ENCODE assay signal across 14 cellular contexts in genomic region chr19:1395194-1396018, GRCh38. TPM values are rescaled to one million over a fixed set of nuclear protein-coding genes. Genes with fewer than 3 reads are reported as not detected.
DNase-seq lines count a peak whose midpoint lies in the region; ATAC-seq, FAIRE-seq and TF ChIP-seq lines count a peak whose summit lies in the region.
"Had no signal": no experiment of that assay in that cellular context is flagged by ENCODE, and none has a peak within 500 bp of the region (broad histone marks: within the 10 kb centered on the region; RNA-seq: fewer than 3 reads in every experiment).

No MANE protein-coding gene starts in this region.

- ATAC-seq in IMR-90 (ENCODE audit: low read depth) (no peak), GM12878 (no peak)
- no peak for ATAC-seq in activated CD8-positive, alpha-beta T cell treated with anti-CD3 and anti-CD28 coated beads for 36 hours
- ATAC-seq: left lung had no signal

- H2BK5ac ChIP-seq in IMR-90 (ENCODE audit: low read depth, low read length, poor library complexity, severe bottlenecking) = no peak overlapping the region

- TF ChIP-seq RAD21 in IMR-90 (IDR thresholded peaks at IDR 0.05; ENCODE audit: low read length) (no peak), GM12878 (IDR thresholded peaks at IDR 0.05; ENCODE audit: insufficient read depth, low read depth, low read length) (no peak)

- no peaks in the 10 kb centered on the region for H3K9me3 ChIP-seq in IMR-90 (ENCODE audit: control insufficient read depth, insufficient read depth, low read length)
- no peaks in the 10 kb centered on the region for H3K9me3 ChIP-seq in GM12878 (replicated peaks; ENCODE audit: control insufficient read depth, insufficient read depth, low read length)
- H3K9me3 ChIP-seq in neural progenitor cell (ENCODE audit: low read depth) = no peaks in the 10 kb centered on the region
- H3K9me3 ChIP-seq: left lung had no signal

- H4K20me1 ChIP-seq in IMR-90 (ENCODE audit: insufficient read depth, low read length) (no peaks in the 10 kb centered on the region), GM12878 (ENCODE audit: control insufficient read depth, insufficient read depth) (no peaks in the 10 kb centered on the region), neural progenitor cell (ENCODE audit: low read depth) (peaks cover 24% of the 10 kb centered on the region)

- H3K9ac ChIP-seq in IMR-90 (ENCODE audit: low read depth, low read length) (no peak overlapping the region), GM12878 (ENCODE audit: control insufficient read depth, insufficient read depth, low read length) (no peak overlapping the region), neural progenitor cell (peak overlapping the region; percentile 32)
- H3K9ac ChIP-seq: KMS-11 had no signal

- CTCF ChIA-PET in IMR-90 (lab: Yijun Ruan, JAX) (no interaction called here), GM12878 (lab: Yijun Ruan, JAX) (no interaction called here)
- CTCF ChIA-PET in activated naive CD4-positive, alpha-beta T cell treated with anti-CD3 and anti-CD28 coated beads for 36 hours (lab: Charles Lee) = no interaction called here
- CTCF ChIA-PET in activated CD8-positive, alpha-beta T cell treated with anti-CD3 and anti-CD28 coated beads for 36 hours (lab: Charles Lee) = no interaction called here

- H3K4me2 ChIP-seq in IMR-90 (ENCODE audit: low read depth, low read length) (no peak overlapping the region), GM12878 (ENCODE audit: control insufficient read depth, insufficient read depth) (no peak overlapping the region), neural progenitor cell (no peak overlapping the region)
- H3K4me2 ChIP-seq: KMS-11 had no signal

- TF ChIP-seq CTCF in IMR-90 (conservative IDR thresholded peaks at IDR 0.05; ENCODE audit: low read depth, low read length) = no peak
- no peak for TF ChIP-seq CTCF in GM12878 (IDR thresholded peaks at IDR 0.05 in 2 of 3, conservative IDR thresholded peaks at IDR 0.05 in 1 of 3; ENCODE audit: control insufficient read depth in 2 of 3, extremely low read depth in 1 of 3, insufficient read depth in 1 of 3, low read depth in 3 of 3, low read length in 3 of 3)
- TF ChIP-seq CTCF in neural progenitor cell (IDR thresholded peaks at IDR 0.05) = no peak
- no peak for TF ChIP-seq CTCF in activated CD8-positive, alpha-beta T cell treated with anti-CD3 and anti-CD28 coated beads for 36 hours (IDR thresholded peaks at IDR 0.05)

- H3K4me3 ChIP-seq in IMR-90 (ENCODE audit: insufficient read depth, low read depth, low read length) (no peak overlapping the region), GM12878 (no peak overlapping the region), neural progenitor cell (no peak overlapping the region)
- H3K4me3 ChIP-seq: left lung had no signal

- H3K4me1 Mint-ChIP-seq in neural progenitor cell = peaks cover 2% of the 10 kb centered on the region
- peaks cover 8% of the 10 kb centered on the region for H3K4me1 Mint-ChIP-seq in activated naive CD4-positive, alpha-beta T cell treated with anti-CD3 and anti-CD28 coated beads for 36 hours (ENCODE audit: low read depth)
- peaks cover 13% of the 10 kb centered on the region for H3K4me1 Mint-ChIP-seq in activated CD8-positive, alpha-beta T cell treated with anti-CD3 and anti-CD28 coated beads for 36 hours (ENCODE audit: low read depth)

- no peak overlapping the region for H2BK120ac ChIP-seq in IMR-90 (ENCODE audit: low read depth, low read length)

- H3K27me3 ChIP-seq in IMR-90 (ENCODE audit: control insufficient read depth, insufficient read depth, low read length) = no peaks in the 10 kb centered on the region
- H3K27me3 ChIP-seq in GM12878 (replicated peaks in 1 of 2; ENCODE audit: control insufficient read depth in 2 of 2, insufficient read depth in 2 of 2, low read length in 1 of 2) = no peaks in the 10 kb centered on the region
- H3K27me3 ChIP-seq in neural progenitor cell = no peaks in the 10 kb centered on the region

- H2BK15ac ChIP-seq in IMR-90 (ENCODE audit: low read depth, low read length) = no peak overlapping the region

- WGBS in IMR-90 (ENCODE audit: extremely low coverage in 2 of 2, insufficient read length in 1 of 2), 2 experiments = 87% methylated on average over 11 of the region's 52 CpGs; no CpG with 5 or more reads in 1 of the 2 experiments
- WGBS in GM12878 (ENCODE audit: insufficient coverage, insufficient replicate concordance, low lambda C conversion rate, missing lambda C conversion rate) = 94% methylated on average over 42 of the region's 52 CpGs

- H3K36me3 ChIP-seq in IMR-90 (ENCODE audit: control insufficient read depth, insufficient read depth, low read length) (peaks cover 17% of the 10 kb centered on the region), GM12878 (ENCODE audit: control insufficient read depth in 2 of 2, insufficient read depth in 2 of 2, low read length in 1 of 2) (peaks cover 0 to 1% of the 10 kb centered on the region in 2 experiments), neural progenitor cell (no peaks in the 10 kb centered on the region)

- H3K36me3 Mint-ChIP-seq in neural progenitor cell = peaks cover 7% of the 10 kb centered on the region
- peaks cover 7% of the 10 kb centered on the region for H3K36me3 Mint-ChIP-seq in activated naive CD4-positive, alpha-beta T cell treated with anti-CD3 and anti-CD28 coated beads for 36 hours (ENCODE audit: low read depth)
- H3K36me3 Mint-ChIP-seq in activated CD8-positive, alpha-beta T cell treated with anti-CD3 and anti-CD28 coated beads for 36 hours (ENCODE audit: low read depth) = peaks cover 7% of the 10 kb centered on the region

- POLR2A ChIA-PET in IMR-90 (lab: Charles Lee; ENCODE audit: unreplicated experiment) (no interaction called here), GM12878 (lab: Charles Lee) (no interaction called here)
- POLR2A ChIA-PET in activated CD8-positive, alpha-beta T cell treated with anti-CD3 and anti-CD28 coated beads for 36 hours (lab: Charles Lee) = interaction anchor here (1.3 kb wide), 1 partner anchor 10 kb away, joined by 6 read pairs; no protein-coding TSS in a partner anchor

- H3F3A ChIP-seq in neural progenitor cell (ENCODE audit: low read depth) = no peaks in the 10 kb centered on the region

- RAD21 ChIA-PET in GM12878 (lab: Charles Lee; ENCODE audit: unreplicated experiment) = no interaction called here

- H3K4ac ChIP-seq in IMR-90 (ENCODE audit: low read depth, low read length) = no peak overlapping the region

- H3K79me1 ChIP-seq in IMR-90 (ENCODE audit: low read depth in 1 of 2, low read length in 2 of 2) = peaks cover 0 to 4% of the 10 kb centered on the region in 2 experiments; a peak in 3 of 4 replicates

- H3K27ac ChIP-seq in IMR-90 (ENCODE audit: insufficient read depth, low read length) = no peak overlapping the region
- no peak overlapping the region for H3K27ac ChIP-seq in GM12878 (ENCODE audit: control insufficient read depth, insufficient read depth)
- no peak overlapping the region for H3K27ac ChIP-seq in neural progenitor cell
- H3K27ac ChIP-seq: KMS-11, left lung had no signal

- H2BK20ac ChIP-seq in IMR-90 (ENCODE audit: low read depth, low read length) = no peak overlapping the region

- H2AK9ac ChIP-seq in IMR-90 (replicated peaks; ENCODE audit: low read depth, low read length, poor library complexity) = peak overlapping the region; percentile 16

- H4K5ac ChIP-seq in IMR-90 (ENCODE audit: low read depth, low read length) = no peak overlapping the region

- H2AFZ ChIP-seq in IMR-90 (replicated peaks; ENCODE audit: low read length, poor library complexity) (no peak overlapping the region), GM12878 (ENCODE audit: control insufficient read depth, low read depth, low read length) (no peak overlapping the region), neural progenitor cell (replicated peaks) (no peak overlapping the region)

- H3K27me3 Mint-ChIP-seq in neural progenitor cell (ENCODE audit: insufficient read depth, low read depth) = peaks cover 2% of the 10 kb centered on the region
- H3K27me3 Mint-ChIP-seq in activated naive CD4-positive, alpha-beta T cell treated with anti-CD3 and anti-CD28 coated beads for 36 hours (ENCODE audit: low read depth) = no peaks in the 10 kb centered on the region
- H3K27me3 Mint-ChIP-seq in activated CD8-positive, alpha-beta T cell treated with anti-CD3 and anti-CD28 coated beads for 36 hours = no peaks in the 10 kb centered on the region

- SMC1A ChIA-PET in GM12878 (lab: Charles Lee; ENCODE audit: uncharacterized antibody, unreplicated experiment) = no interaction called here

- TF ChIP-seq POLR2A in IMR-90 (IDR thresholded peaks at IDR 0.05; ENCODE audit: low read depth, low read length) = no peak
- peak; percentile 13; the same call in 1 of the 2 replicates for TF ChIP-seq POLR2A in GM12878 (IDR thresholded peaks at IDR 0.05; ENCODE audit: low read depth, low read length)

- no peaks in the 10 kb centered on the region for H3K9me1 ChIP-seq in IMR-90 (ENCODE audit: insufficient read depth, low read length)

- H3K4me3 Mint-ChIP-seq in neural progenitor cell = no peak overlapping the region
- no peak overlapping the region for H3K4me3 Mint-ChIP-seq in activated naive CD4-positive, alpha-beta T cell treated with anti-CD3 and anti-CD28 coated beads for 36 hours
- no peak overlapping the region for H3K4me3 Mint-ChIP-seq in activated CD8-positive, alpha-beta T cell treated with anti-CD3 and anti-CD28 coated beads for 36 hours

- no peak overlapping the region for H4K8ac ChIP-seq in IMR-90 (ENCODE audit: low read depth in 2 of 2, low read length in 2 of 2)

- H3K9me3 Mint-ChIP-seq in neural progenitor cell = no peaks in the 10 kb centered on the region
- H3K9me3 Mint-ChIP-seq in activated naive CD4-positive, alpha-beta T cell treated with anti-CD3 and anti-CD28 coated beads for 36 hours = no peaks in the 10 kb centered on the region
- H3K9me3 Mint-ChIP-seq in activated CD8-positive, alpha-beta T cell treated with anti-CD3 and anti-CD28 coated beads for 36 hours = no peaks in the 10 kb centered on the region

- no peak overlapping the region for H4K91ac ChIP-seq in IMR-90 (ENCODE audit: insufficient read depth, low read depth, low read length)

- no peak for TF ChIP-seq EP300 in GM12878 (IDR thresholded peaks at IDR 0.05; ENCODE audit: borderline replicate concordance in 1 of 2, control insufficient read depth in 1 of 2, low read depth in 2 of 2, low read length in 2 of 2)

- dilution Hi-C loops in IMR-90 (cut with HindIII; ENCODE audit: low sequenced_read_pairs, unreplicated experiment) = no loop called here

- H3K14ac ChIP-seq in IMR-90 (replicated peaks; ENCODE audit: low read depth, low read length) = no peak overlapping the region

- in situ Hi-C loops in IMR-90 (cut with MboI; ENCODE audit: low sequenced_read_pairs) (no loop called here), GM12878 (cut with MboI) (no loop called here)

- FAIRE-seq in GM12878 (lab: Jason Lieb, UNC) = no peak
- FAIRE-seq: colon had no signal

- BruUV-seq in IMR-90 (replicated peaks; lab: Mats Ljungman, UMichigan) (no TSS peak), GM12878 (replicated peaks; lab: Mats Ljungman, UMichigan) (no TSS peak)

- intact Hi-C loops in IMR-90 (cut with micrococcal nuclease) (no loop called here), GM12878 (cut with micrococcal nuclease; ENCODE audit: unreplicated experiment) (no loop called here)
- intact Hi-C loops in activated naive CD4-positive, alpha-beta T cell treated with anti-CD3 and anti-CD28 coated beads for 36 hours (cut with micrococcal nuclease) = no loop called here
- intact Hi-C loops in activated CD8-positive, alpha-beta T cell treated with anti-CD3 and anti-CD28 coated beads for 36 hours (cut with micrococcal nuclease) = no loop called here

- no peak overlapping the region for H3K23ac ChIP-seq in IMR-90 (ENCODE audit: low read depth, low read length)

- H3K56ac ChIP-seq in IMR-90 (ENCODE audit: extremely low read depth, insufficient read depth, low read length) = no peak overlapping the region

- DNase-seq in IMR-90 (no peak), GM12878 (ENCODE audit: low read depth, low spot score) (no peak), neural progenitor cell (ENCODE audit: low spot score) (no peak), RPMI8226 (no peak)
- DNase-seq in activated naive CD4-positive, alpha-beta T cell treated with anti-CD3 and anti-CD28 coated beads for 36 hours = no peak
- no peak for DNase-seq in activated CD8-positive, alpha-beta T cell treated with anti-CD3 and anti-CD28 coated beads for 36 hours
- DNase-seq: activated CD4-positive, alpha-beta T cell treated with anti-CD3 and anti-CD28 coated beads for 48 hours; activated T-cell treated with anti-CD3 and anti-CD28 coated beads, Interleukin-2, amount 50 U/mL, for 48 hours; NCI-H1436 treated with DMSO at 0.1 percent for 48 hours; NCI-H524 treated with DMSO at 0.1 percent for 48 hours; T-helper 2 cell had no signal

- H3K27ac Mint-ChIP-seq in neural progenitor cell = no peak overlapping the region
- no peak overlapping the region for H3K27ac Mint-ChIP-seq in activated naive CD4-positive, alpha-beta T cell treated with anti-CD3 and anti-CD28 coated beads for 36 hours
- no peak overlapping the region for H3K27ac Mint-ChIP-seq in activated CD8-positive, alpha-beta T cell treated with anti-CD3 and anti-CD28 coated beads for 36 hours

- no peak overlapping the region for H3K18ac ChIP-seq in IMR-90 (ENCODE audit: low read depth, low read length)

- H3K79me2 ChIP-seq in GM12878 (ENCODE audit: control insufficient read depth, insufficient read depth, low read length) = no peaks in the 10 kb centered on the region; the same call in 1 of the 2 replicates
- H3K79me2 ChIP-seq in neural progenitor cell (ENCODE audit: low read depth) = peaks cover under 1% of the 10 kb centered on the region

- H2AK5ac ChIP-seq in IMR-90 (ENCODE audit: low read depth, low read length) = no peak overlapping the region

- H3K4me1 ChIP-seq in IMR-90 (ENCODE audit: control insufficient read depth, insufficient read depth, low read length) (peaks cover 2% of the 10 kb centered on the region), GM12878 (ENCODE audit: control insufficient read depth, insufficient read depth, low read length) (no peaks in the 10 kb centered on the region), neural progenitor cell (no peaks in the 10 kb centered on the region)

RNA-seq across cellular contexts. Expression of gene GAMT, which starts 5.9 kb away (rescaled TPM):
- total RNA-seq in IMR-90 (2012; rRNA removed) (22.8 and 23.9 TPM in 2 replicates), GM12878 (2014; rRNA removed) (50.1 and 55.2 TPM in 2 replicates), GM12878 (2014; rRNA removed; fragmentation: Illumina TruSeq; extraction: Trizol) (22.5 and 24.9 TPM in 2 replicates), GM12878 (2021) (49.1 and 52.0 TPM in 2 replicates), neural progenitor cell (ENCODE audit: low replicate concordance) (13.8 and 53.7 TPM in 2 replicates)
- polyA plus RNA-seq in IMR-90 (2012; rRNA removed) (51.8 and 63.6 TPM in 2 replicates), GM12878 (2011; rRNA removed) (4.7 and 13.0 TPM in 2 replicates), GM12878 (2014; fragmentation: Illumina TruSeq; extraction: Trizol) (8.3 and 28.5 TPM in 2 replicates), GM12878 (2014; fragmentation: Nextera tagmentation; extraction: Ambion mirVana) (1 to 10 TPM; 1.6 to 5.6 TPM), GM12878 (2014; rRNA removed) (56.0 and 65.8 TPM in 2 replicates), GM12878 (2016; fragmentation: Nextera tagmentation; extraction: Ambion mirVana) (100 to 1,000 TPM; 122 to 131 TPM)
- polyA plus RNA-seq in IMR-90 (2012; cell fraction: cytosol; rRNA removed) = 37.4 and 106 TPM in 2 replicates
- 22.7 and 61.5 TPM in 2 replicates for polyA plus RNA-seq in IMR-90 (2012; cell fraction: nucleus; rRNA removed; ENCODE audit: low replicate concordance)
- 6.5 and 6.7 TPM in 2 replicates for total RNA-seq in GM12878 (2013; cell fraction: nucleolus; rRNA removed)
- polyA plus RNA-seq in GM12878 (2011; ENCODE audit: low read depth) = 9.2 TPM
- 13.6 and 22.1 TPM in 2 replicates for polyA plus RNA-seq in GM12878 (2011; cell fraction: cytosol; rRNA removed)
- 11.4 and 12.7 TPM in 2 replicates for polyA plus RNA-seq in GM12878 (2011; cell fraction: nucleus; rRNA removed)
- polyA plus RNA-seq in GM12878 (2012) = 28.9 and 29.0 TPM in 2 replicates
- 4.2 and 10.8 TPM in 2 replicates for polyA minus RNA-seq in GM12878 (2011; rRNA and poly(A)+ RNA removed)
- 4.5 and 11.0 TPM in 2 replicates for polyA minus RNA-seq in GM12878 (2011; cell fraction: cytosol; rRNA and poly(A)+ RNA removed)
- polyA minus RNA-seq in GM12878 (2011; cell fraction: nucleus; rRNA and poly(A)+ RNA removed) = 2.1 and 5.4 TPM in 2 replicates
- total RNA-seq in activated naive CD4-positive, alpha-beta T cell treated with anti-CD3 and anti-CD28 coated beads for 36 hours = 10 to 100 TPM; 23.5 to 25.0 TPM
- 10 to 100 TPM; 27.8 to 29.5 TPM for total RNA-seq in activated CD8-positive, alpha-beta T cell treated with anti-CD3 and anti-CD28 coated beads for 36 hours

RNA-seq across cellular contexts. Expression of gene NDUFS7, which starts 11.7 kb away (rescaled TPM):
- total RNA-seq in IMR-90 (2012; rRNA removed) (60.8 and 64.7 TPM in 2 replicates), GM12878 (2014; rRNA removed) (107 and 143 TPM in 2 replicates), GM12878 (2014; rRNA removed; fragmentation: Illumina TruSeq; extraction: Trizol) (18.5 and 24.1 TPM in 2 replicates), GM12878 (2021) (136 and 143 TPM in 2 replicates), neural progenitor cell (ENCODE audit: low replicate concordance) (15.4 and 69.3 TPM in 2 replicates)
- polyA plus RNA-seq in IMR-90 (2012; rRNA removed) (136 and 167 TPM in 2 replicates), GM12878 (2011; rRNA removed) (12.1 and 43.0 TPM in 2 replicates), GM12878 (2014; fragmentation: Illumina TruSeq; extraction: Trizol) (1.5 and 5.1 TPM in 2 replicates), GM12878 (2014; fragmentation: Nextera tagmentation; extraction: Ambion mirVana) (10 to 100 TPM; 10.6 to 39.4 TPM), GM12878 (2014; rRNA removed) (166 and 177 TPM in 2 replicates), GM12878 (2016; fragmentation: Nextera tagmentation; extraction: Ambion mirVana) (100 to 1,000 TPM; 261 to 282 TPM)
- polyA plus RNA-seq in IMR-90 (2012; cell fraction: cytosol; rRNA removed) = 283 and 387 TPM in 2 replicates
- polyA plus RNA-seq in IMR-90 (2012; cell fraction: nucleus; rRNA removed; ENCODE audit: low replicate concordance) = 76.0 and 256 TPM in 2 replicates
- 50.2 and 65.0 TPM in 2 replicates for total RNA-seq in GM12878 (2013; cell fraction: nucleolus; rRNA removed)
- polyA plus RNA-seq in GM12878 (2011; ENCODE audit: low read depth) = 16.9 TPM
- 127 and 227 TPM in 2 replicates for polyA plus RNA-seq in GM12878 (2011; cell fraction: cytosol; rRNA removed)
- polyA plus RNA-seq in GM12878 (2011; cell fraction: nucleus; rRNA removed) = 125 and 151 TPM in 2 replicates
- 64.7 and 88.4 TPM in 2 replicates for polyA plus RNA-seq in GM12878 (2012)
- polyA minus RNA-seq in GM12878 (2011; rRNA and poly(A)+ RNA removed) = 38.5 and 54.8 TPM in 2 replicates
- polyA minus RNA-seq in GM12878 (2011; cell fraction: cytosol; rRNA and poly(A)+ RNA removed) = 65.2 and 74.7 TPM in 2 replicates
- 16.3 and 29.0 TPM in 2 replicates for polyA minus RNA-seq in GM12878 (2011; cell fraction: nucleus; rRNA and poly(A)+ RNA removed)
- total RNA-seq in activated naive CD4-positive, alpha-beta T cell treated with anti-CD3 and anti-CD28 coated beads for 36 hours = 100 to 1,000 TPM; 138 to 148 TPM
- 100 to 1,000 TPM; 113 to 120 TPM for total RNA-seq in activated CD8-positive, alpha-beta T cell treated with anti-CD3 and anti-CD28 coated beads for 36 hours

RNA-seq across cellular contexts. Expression of gene DAZAP1, which starts 12.0 kb away (rescaled TPM):
- 22.0 and 35.3 TPM in 2 replicates for total RNA-seq in IMR-90 (2012; rRNA removed)
- 62.8 and 63.6 TPM in 2 replicates for polyA plus RNA-seq in IMR-90 (2012; rRNA removed)
- polyA plus RNA-seq in IMR-90 (2012; cell fraction: cytosol; rRNA removed) = 32.2 and 39.6 TPM in 2 replicates
- 127 and 151 TPM in 2 replicates for polyA plus RNA-seq in IMR-90 (2012; cell fraction: nucleus; rRNA removed; ENCODE audit: low replicate concordance)
- total RNA-seq in GM12878 (2013; cell fraction: nucleolus; rRNA removed) = 111 and 128 TPM in 2 replicates
- 122 and 127 TPM in 2 replicates for total RNA-seq in GM12878 (2014; rRNA removed)
- total RNA-seq in GM12878 (2014; rRNA removed; fragmentation: Illumina TruSeq; extraction: Trizol) = 82.5 and 93.4 TPM in 2 replicates
- 223 and 240 TPM in 2 replicates for total RNA-seq in GM12878 (2021)
- polyA plus RNA-seq in GM12878 (2011; ENCODE audit: low read depth) = 23.5 TPM
- polyA plus RNA-seq in GM12878 (2011; rRNA removed) = 110 and 123 TPM in 2 replicates
- polyA plus RNA-seq in GM12878 (2011; cell fraction: cytosol; rRNA removed) = 47.6 and 72.8 TPM in 2 replicates
- polyA plus RNA-seq in GM12878 (2011; cell fraction: nucleus; rRNA removed) = 106 and 159 TPM in 2 replicates
- 71.1 and 77.1 TPM in 2 replicates for polyA plus RNA-seq in GM12878 (2012)
- polyA plus RNA-seq in GM12878 (2014; fragmentation: Illumina TruSeq; extraction: Trizol) = 69.0 and 91.2 TPM in 2 replicates
- polyA plus RNA-seq in GM12878 (2014; fragmentation: Nextera tagmentation; extraction: Ambion mirVana) = 10 to 100 TPM in 1 of 2 experiments, 1 to 10 TPM in 1; 9.9 to 27.7 TPM
- polyA plus RNA-seq in GM12878 (2014; rRNA removed) = 164 and 194 TPM in 2 replicates
- 10 to 100 TPM; 16.9 to 17.9 TPM for polyA plus RNA-seq in GM12878 (2016; fragmentation: Nextera tagmentation; extraction: Ambion mirVana)
- 27.9 and 29.7 TPM in 2 replicates for polyA minus RNA-seq in GM12878 (2011; rRNA and poly(A)+ RNA removed)
- 26.6 and 31.5 TPM in 2 replicates for polyA minus RNA-seq in GM12878 (2011; cell fraction: cytosol; rRNA and poly(A)+ RNA removed)
- polyA minus RNA-seq in GM12878 (2011; cell fraction: nucleus; rRNA and poly(A)+ RNA removed) = 17.4 and 38.3 TPM in 2 replicates
- 107 and 121 TPM in 2 replicates for total RNA-seq in neural progenitor cell (ENCODE audit: low replicate concordance)
- 100 to 1,000 TPM; 253 to 265 TPM for total RNA-seq in activated naive CD4-positive, alpha-beta T cell treated with anti-CD3 and anti-CD28 coated beads for 36 hours
- total RNA-seq in activated CD8-positive, alpha-beta T cell treated with anti-CD3 and anti-CD28 coated beads for 36 hours = 100 to 1,000 TPM; 263 to 283 TPM

RNA-seq across cellular contexts. Expression of gene RPS15, which starts 42.8 kb away (rescaled TPM):
- 834 and 1,179 TPM in 2 replicates for total RNA-seq in IMR-90 (2012; rRNA removed)
- 1,855 and 2,269 TPM in 2 replicates for polyA plus RNA-seq in IMR-90 (2012; rRNA removed)
- polyA plus RNA-seq in IMR-90 (2012; cell fraction: cytosol; rRNA removed) = 15,264 and 18,725 TPM in 2 replicates
- 1,510 and 3,480 TPM in 2 replicates for polyA plus RNA-seq in IMR-90 (2012; cell fraction: nucleus; rRNA removed; ENCODE audit: low replicate concordance)
- 239 and 289 TPM in 2 replicates for total RNA-seq in GM12878 (2013; cell fraction: nucleolus; rRNA removed)
- total RNA-seq in GM12878 (2014; rRNA removed) = 1,524 and 1,715 TPM in 2 replicates
- 972 and 1,030 TPM in 2 replicates for total RNA-seq in GM12878 (2014; rRNA removed; fragmentation: Illumina TruSeq; extraction: Trizol)
- total RNA-seq in GM12878 (2021) = 2,219 and 2,315 TPM in 2 replicates
- polyA plus RNA-seq in GM12878 (2011; ENCODE audit: low read depth) = 7,786 TPM
- polyA plus RNA-seq in GM12878 (2011; rRNA removed) = 524 and 1,111 TPM in 2 replicates
- polyA plus RNA-seq in GM12878 (2011; cell fraction: cytosol; rRNA removed) = 3,186 and 3,536 TPM in 2 replicates
- 1,362 and 1,364 TPM in 2 replicates for polyA plus RNA-seq in GM12878 (2011; cell fraction: nucleus; rRNA removed)
- polyA plus RNA-seq in GM12878 (2012) = 3,088 and 3,408 TPM in 2 replicates
- 209 and 786 TPM in 2 replicates for polyA plus RNA-seq in GM12878 (2014; fragmentation: Illumina TruSeq; extraction: Trizol)
- polyA plus RNA-seq in GM12878 (2014; fragmentation: Nextera tagmentation; extraction: Ambion mirVana) = 100 to 1,000 TPM; 559 to 717 TPM
- 3,158 and 3,344 TPM in 2 replicates for polyA plus RNA-seq in GM12878 (2014; rRNA removed)
- 1,000 to 10,000 TPM; 1,763 to 1,909 TPM for polyA plus RNA-seq in GM12878 (2016; fragmentation: Nextera tagmentation; extraction: Ambion mirVana)
- polyA minus RNA-seq in GM12878 (2011; rRNA and poly(A)+ RNA removed) = 256 and 857 TPM in 2 replicates
- polyA minus RNA-seq in GM12878 (2011; cell fraction: cytosol; rRNA and poly(A)+ RNA removed) = 796 and 851 TPM in 2 replicates
- 184 and 257 TPM in 2 replicates for polyA minus RNA-seq in GM12878 (2011; cell fraction: nucleus; rRNA and poly(A)+ RNA removed)
- 1,918 and 2,648 TPM in 2 replicates for total RNA-seq in neural progenitor cell (ENCODE audit: low replicate concordance)
- total RNA-seq in activated naive CD4-positive, alpha-beta T cell treated with anti-CD3 and anti-CD28 coated beads for 36 hours = 1,000 to 10,000 TPM; 1,902 to 1,906 TPM
- 1,000 to 10,000 TPM; 1,854 to 1,879 TPM for total RNA-seq in activated CD8-positive, alpha-beta T cell treated with anti-CD3 and anti-CD28 coated beads for 36 hours

RNA-seq across cellular contexts. Expression of gene APC2, which starts 54.5 kb away (rescaled TPM):
- total RNA-seq in IMR-90 (2012; rRNA removed) (0.28 and 0.36 TPM in 2 replicates), GM12878 (2014; rRNA removed) (under 0.01 and 0.11 TPM in 2 replicates), GM12878 (2014; rRNA removed; fragmentation: Illumina TruSeq; extraction: Trizol) (0.05 TPM in 1 of 2 replicates, not detected in the other), GM12878 (2021) (0.08 and 0.26 TPM in 2 replicates), neural progenitor cell (ENCODE audit: low replicate concordance) (1.3 and 12.2 TPM in 2 replicates)
- polyA plus RNA-seq in IMR-90 (2012; rRNA removed) (0.41 and 0.42 TPM in 2 replicates), GM12878 (2011; rRNA removed) (not detected in 2 replicates), GM12878 (2014; fragmentation: Illumina TruSeq; extraction: Trizol) (not detected in 2 replicates), GM12878 (2014; fragmentation: Nextera tagmentation; extraction: Ambion mirVana) (under 1 TPM in 1 of 2 experiments, not detected in 1; 0.02 TPM), GM12878 (2014; rRNA removed) (0.16 and 0.73 TPM in 2 replicates), GM12878 (2016; fragmentation: Nextera tagmentation; extraction: Ambion mirVana) (under 1 TPM in 1 of 2 experiments, not detected in 1; 0.04 TPM)
- polyA plus RNA-seq in IMR-90 (2012; cell fraction: cytosol; rRNA removed) = 0.17 and 0.55 TPM in 2 replicates
- polyA plus RNA-seq in IMR-90 (2012; cell fraction: nucleus; rRNA removed; ENCODE audit: low replicate concordance) = 0.89 and 2.3 TPM in 2 replicates
- 0.34 and 0.46 TPM in 2 replicates for total RNA-seq in GM12878 (2013; cell fraction: nucleolus; rRNA removed)
- 0.31 TPM for polyA plus RNA-seq in GM12878 (2011; ENCODE audit: low read depth)
- polyA plus RNA-seq in GM12878 (2011; cell fraction: cytosol; rRNA removed) = 0.03 TPM in 1 of 2 replicates, not detected in the other
- polyA plus RNA-seq in GM12878 (2011; cell fraction: nucleus; rRNA removed) = 0.18 and 0.38 TPM in 2 replicates
- polyA plus RNA-seq in GM12878 (2012) = 0.27 and 0.43 TPM in 2 replicates
- polyA minus RNA-seq in GM12878 (2011; rRNA and poly(A)+ RNA removed) = 0.05 TPM in 1 of 2 replicates, not detected in the other
- not detected in 2 replicates for polyA minus RNA-seq in GM12878 (2011; cell fraction: cytosol; rRNA and poly(A)+ RNA removed)
- 0.12 and 0.38 TPM in 2 replicates for polyA minus RNA-seq in GM12878 (2011; cell fraction: nucleus; rRNA and poly(A)+ RNA removed)
- under 1 TPM; 0.07 to 0.12 TPM for total RNA-seq in activated naive CD4-positive, alpha-beta T cell treated with anti-CD3 and anti-CD28 coated beads for 36 hours
- under 1 TPM; 0.07 to 0.29 TPM for total RNA-seq in activated CD8-positive, alpha-beta T cell treated with anti-CD3 and anti-CD28 coated beads for 36 hours
